Comparison of ENCODE assay signal across 1 cellular context in the genomic region with DNA sequence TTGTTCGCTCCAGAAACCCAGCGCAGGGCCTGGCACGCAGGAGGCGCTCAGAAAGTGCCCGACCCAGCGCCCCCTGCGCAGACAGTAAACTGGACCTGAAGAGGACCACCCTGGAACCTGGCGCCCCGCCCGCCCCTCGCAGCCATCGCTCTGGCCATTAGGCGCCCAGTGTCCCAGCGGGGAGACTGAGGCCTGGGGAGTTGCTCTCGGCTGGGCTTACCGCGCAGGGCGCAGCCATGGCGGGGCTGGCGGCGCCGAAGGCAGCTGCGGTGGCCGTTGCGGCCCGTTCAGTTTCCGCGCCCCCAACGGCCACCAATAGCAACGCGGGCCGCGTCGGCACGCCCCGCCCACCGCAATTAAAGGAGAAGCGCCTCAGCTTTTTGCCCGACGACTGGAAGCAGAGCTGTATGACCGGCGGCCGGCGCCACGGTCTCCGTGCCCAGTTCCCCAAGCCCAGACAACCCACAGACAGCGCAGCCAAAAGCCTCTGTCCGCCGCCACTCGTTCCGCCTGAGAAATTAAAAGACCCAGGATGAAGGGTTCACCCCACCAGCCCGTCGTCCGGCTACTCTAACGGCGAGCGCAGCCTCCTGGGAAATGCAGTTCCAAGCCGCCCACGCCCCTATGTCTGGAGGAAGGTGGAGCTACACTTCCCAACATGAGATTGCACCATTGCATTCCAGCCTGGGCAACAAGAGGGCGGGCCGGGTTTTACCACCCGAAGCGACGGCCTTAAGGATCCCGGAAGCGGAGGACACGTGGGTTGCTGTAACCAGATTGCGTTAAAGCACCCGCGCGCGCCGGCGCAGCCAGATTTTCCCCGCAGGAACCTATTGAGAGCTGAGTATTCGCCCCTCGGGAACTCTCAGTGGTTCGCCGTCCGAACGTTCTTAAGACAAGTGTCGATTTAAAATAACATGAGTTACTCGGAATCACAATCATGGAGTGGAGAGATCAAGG.
TF ChIP-seq lines count a peak whose summit lies in the region.

A gene (minus strand): TSS at position 289 of the 960 bp plus-strand sequence. CDS start 51 bp downstream, at position 238.

TF ChIP-seq in HepG2, 621 proteins besides CTCF, POLR2A, EP300 and RAD21 (continued from another document and continues in another):
- TF ChIP-seq, protein P1, sequence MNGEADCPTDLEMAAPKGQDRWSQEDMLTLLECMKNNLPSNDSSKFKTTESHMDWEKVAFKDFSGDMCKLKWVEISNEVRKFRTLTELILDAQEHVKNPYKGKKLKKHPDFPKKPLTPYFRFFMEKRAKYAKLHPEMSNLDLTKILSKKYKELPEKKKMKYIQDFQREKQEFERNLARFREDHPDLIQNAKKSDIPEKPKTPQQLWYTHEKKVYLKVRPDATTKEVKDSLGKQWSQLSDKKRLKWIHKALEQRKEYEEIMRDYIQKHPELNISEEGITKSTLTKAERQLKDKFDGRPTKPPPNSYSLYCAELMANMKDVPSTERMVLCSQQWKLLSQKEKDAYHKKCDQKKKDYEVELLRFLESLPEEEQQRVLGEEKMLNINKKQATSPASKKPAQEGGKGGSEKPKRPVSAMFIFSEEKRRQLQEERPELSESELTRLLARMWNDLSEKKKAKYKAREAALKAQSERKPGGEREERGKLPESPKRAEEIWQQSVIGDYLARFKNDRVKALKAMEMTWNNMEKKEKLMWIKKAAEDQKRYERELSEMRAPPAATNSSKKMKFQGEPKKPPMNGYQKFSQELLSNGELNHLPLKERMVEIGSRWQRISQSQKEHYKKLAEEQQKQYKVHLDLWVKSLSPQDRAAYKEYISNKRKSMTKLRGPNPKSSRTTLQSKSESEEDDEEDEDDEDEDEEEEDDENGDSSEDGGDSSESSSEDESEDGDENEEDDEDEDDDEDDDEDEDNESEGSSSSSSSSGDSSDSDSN (CRISPR knock-in tag; IDR thresholded peaks at IDR 0.05), result peak; percentile 51
- TF ChIP-seq ZNF75D (CRISPR knock-in tag; IDR thresholded peaks at IDR 0.05; ENCODE audit: borderline replicate concordance) (no peak), KLF9 (CRISPR knock-in tag; IDR thresholded peaks at IDR 0.05; ENCODE audit: low read depth) (no peak), CBX1 (IDR thresholded peaks at IDR 0.05; ENCODE audit: low read depth) (no peak), NBN (conservative IDR thresholded peaks at IDR 0.05) (no peak), ASH2L (IDR thresholded peaks at IDR 0.05; ENCODE audit: insufficient read length, low read depth, low read length) (peak; percentile 66), HNRNPK (IDR thresholded peaks at IDR 0.05; ENCODE audit: low read depth, low read length, poor library complexity, severe bottlenecking) (peak; percentile 46), NR2C2 (CRISPR knock-in tag; IDR thresholded peaks at IDR 0.05; ENCODE audit: borderline replicate concordance) (peak; percentile 73), CBX2 (IDR thresholded peaks at IDR 0.05; ENCODE audit: low read depth, low read length) (no peak), CBX2 (CRISPR knock-in tag; IDR thresholded peaks at IDR 0.05; ENCODE audit: low read depth) (no peak), ZNF546 (CRISPR knock-in tag; conservative IDR thresholded peaks at IDR 0.05) (no peak), HNF4A (CRISPR knock-in tag; IDR thresholded peaks at IDR 0.05) (peak; percentile 44), HOXD1 (CRISPR knock-in tag; IDR thresholded peaks at IDR 0.05) (0 out of 2 replicates have a peak, but pooled peaks have one; percentile 50), LCORL (IDR thresholded peaks at IDR 0.05) (no peak), LCORL (CRISPR knock-in tag; IDR thresholded peaks at IDR 0.05) (peak; percentile 31; the same call in 1 of the 2 replicates), ZSCAN30 (CRISPR knock-in tag; IDR thresholded peaks at IDR 0.05) (no peak), KLF13 (CRISPR knock-in tag; IDR thresholded peaks at IDR 0.05) (0 out of 2 replicates have a peak, but pooled peaks have one; percentile 38), NCOA1 (CRISPR knock-in tag; IDR thresholded peaks at IDR 0.05) (no peak), SAP130 (CRISPR knock-in tag; IDR thresholded peaks at IDR 0.05; ENCODE audit: low read depth) (peak; percentile 98), CBFB (CRISPR knock-in tag; IDR thresholded peaks at IDR 0.05) (no peak), PHF5A (CRISPR knock-in tag; IDR thresholded peaks at IDR 0.05; ENCODE audit: low read depth, unreplicated experiment) (peak; percentile 57), ZNF720 (CRISPR knock-in tag; IDR thresholded peaks at IDR 0.05) (no peak), POLR2AphosphoS5 (IDR thresholded peaks at IDR 0.05; ENCODE audit: low read depth, low read length) (peak; percentile 84), HDAC6 (IDR thresholded peaks at IDR 0.05; ENCODE audit: low read depth, low read length) (no peak), FOXJ3 (CRISPR knock-in tag; IDR thresholded peaks at IDR 0.05; ENCODE audit: borderline replicate concordance) (no peak; the same call in 1 of the 2 replicates), PCBP2 (optimal IDR thresholded peaks at IDR 0.05; ENCODE audit: low read depth, low read length, poor library complexity, severe bottlenecking) (no peak), ZSCAN25 (CRISPR knock-in tag; IDR thresholded peaks at IDR 0.05) (peak; percentile 20; the same call in 1 of the 2 replicates)
- TF ChIP-seq, protein P2, sequence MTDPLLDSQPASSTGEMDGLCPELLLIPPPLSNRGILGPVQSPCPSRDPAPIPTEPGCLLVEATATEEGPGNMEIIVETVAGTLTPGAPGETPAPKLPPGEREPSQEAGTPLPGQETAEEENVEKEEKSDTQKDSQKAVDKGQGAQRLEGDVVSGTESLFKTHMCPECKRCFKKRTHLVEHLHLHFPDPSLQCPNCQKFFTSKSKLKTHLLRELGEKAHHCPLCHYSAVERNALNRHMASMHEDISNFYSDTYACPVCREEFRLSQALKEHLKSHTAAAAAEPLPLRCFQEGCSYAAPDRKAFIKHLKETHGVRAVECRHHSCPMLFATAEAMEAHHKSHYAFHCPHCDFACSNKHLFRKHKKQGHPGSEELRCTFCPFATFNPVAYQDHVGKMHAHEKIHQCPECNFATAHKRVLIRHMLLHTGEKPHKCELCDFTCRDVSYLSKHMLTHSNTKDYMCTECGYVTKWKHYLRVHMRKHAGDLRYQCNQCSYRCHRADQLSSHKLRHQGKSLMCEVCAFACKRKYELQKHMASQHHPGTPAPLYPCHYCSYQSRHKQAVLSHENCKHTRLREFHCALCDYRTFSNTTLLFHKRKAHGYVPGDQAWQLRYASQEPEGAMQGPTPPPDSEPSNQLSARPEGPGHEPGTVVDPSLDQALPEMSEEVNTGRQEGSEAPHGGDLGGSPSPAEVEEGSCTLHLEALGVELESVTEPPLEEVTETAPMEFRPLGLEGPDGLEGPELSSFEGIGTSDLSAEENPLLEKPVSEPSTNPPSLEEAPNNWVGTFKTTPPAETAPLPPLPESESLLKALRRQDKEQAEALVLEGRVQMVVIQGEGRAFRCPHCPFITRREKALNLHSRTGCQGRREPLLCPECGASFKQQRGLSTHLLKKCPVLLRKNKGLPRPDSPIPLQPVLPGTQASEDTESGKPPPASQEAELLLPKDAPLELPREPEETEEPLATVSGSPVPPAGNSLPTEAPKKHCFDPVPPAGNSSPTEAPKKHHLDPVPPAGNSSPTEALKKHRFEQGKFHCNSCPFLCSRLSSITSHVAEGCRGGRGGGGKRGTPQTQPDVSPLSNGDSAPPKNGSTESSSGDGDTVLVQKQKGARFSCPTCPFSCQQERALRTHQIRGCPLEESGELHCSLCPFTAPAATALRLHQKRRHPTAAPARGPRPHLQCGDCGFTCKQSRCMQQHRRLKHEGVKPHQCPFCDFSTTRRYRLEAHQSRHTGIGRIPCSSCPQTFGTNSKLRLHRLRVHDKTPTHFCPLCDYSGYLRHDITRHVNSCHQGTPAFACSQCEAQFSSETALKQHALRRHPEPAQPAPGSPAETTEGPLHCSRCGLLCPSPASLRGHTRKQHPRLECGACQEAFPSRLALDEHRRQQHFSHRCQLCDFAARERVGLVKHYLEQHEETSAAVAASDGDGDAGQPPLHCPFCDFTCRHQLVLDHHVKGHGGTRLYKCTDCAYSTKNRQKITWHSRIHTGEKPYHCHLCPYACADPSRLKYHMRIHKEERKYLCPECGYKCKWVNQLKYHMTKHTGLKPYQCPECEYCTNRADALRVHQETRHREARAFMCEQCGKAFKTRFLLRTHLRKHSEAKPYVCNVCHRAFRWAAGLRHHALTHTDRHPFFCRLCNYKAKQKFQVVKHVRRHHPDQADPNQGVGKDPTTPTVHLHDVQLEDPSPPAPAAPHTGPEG (CRISPR knock-in tag; IDR thresholded peaks at IDR 0.05), result 0 out of 2 replicates have a peak, but pooled peaks have one; percentile 45
- TF ChIP-seq, protein P3, sequence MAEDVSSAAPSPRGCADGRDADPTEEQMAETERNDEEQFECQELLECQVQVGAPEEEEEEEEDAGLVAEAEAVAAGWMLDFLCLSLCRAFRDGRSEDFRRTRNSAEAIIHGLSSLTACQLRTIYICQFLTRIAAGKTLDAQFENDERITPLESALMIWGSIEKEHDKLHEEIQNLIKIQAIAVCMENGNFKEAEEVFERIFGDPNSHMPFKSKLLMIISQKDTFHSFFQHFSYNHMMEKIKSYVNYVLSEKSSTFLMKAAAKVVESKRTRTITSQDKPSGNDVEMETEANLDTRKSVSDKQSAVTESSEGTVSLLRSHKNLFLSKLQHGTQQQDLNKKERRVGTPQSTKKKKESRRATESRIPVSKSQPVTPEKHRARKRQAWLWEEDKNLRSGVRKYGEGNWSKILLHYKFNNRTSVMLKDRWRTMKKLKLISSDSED (CRISPR knock-in tag; IDR thresholded peaks at IDR 0.05), result no peak
- TF ChIP-seq, protein P4, sequence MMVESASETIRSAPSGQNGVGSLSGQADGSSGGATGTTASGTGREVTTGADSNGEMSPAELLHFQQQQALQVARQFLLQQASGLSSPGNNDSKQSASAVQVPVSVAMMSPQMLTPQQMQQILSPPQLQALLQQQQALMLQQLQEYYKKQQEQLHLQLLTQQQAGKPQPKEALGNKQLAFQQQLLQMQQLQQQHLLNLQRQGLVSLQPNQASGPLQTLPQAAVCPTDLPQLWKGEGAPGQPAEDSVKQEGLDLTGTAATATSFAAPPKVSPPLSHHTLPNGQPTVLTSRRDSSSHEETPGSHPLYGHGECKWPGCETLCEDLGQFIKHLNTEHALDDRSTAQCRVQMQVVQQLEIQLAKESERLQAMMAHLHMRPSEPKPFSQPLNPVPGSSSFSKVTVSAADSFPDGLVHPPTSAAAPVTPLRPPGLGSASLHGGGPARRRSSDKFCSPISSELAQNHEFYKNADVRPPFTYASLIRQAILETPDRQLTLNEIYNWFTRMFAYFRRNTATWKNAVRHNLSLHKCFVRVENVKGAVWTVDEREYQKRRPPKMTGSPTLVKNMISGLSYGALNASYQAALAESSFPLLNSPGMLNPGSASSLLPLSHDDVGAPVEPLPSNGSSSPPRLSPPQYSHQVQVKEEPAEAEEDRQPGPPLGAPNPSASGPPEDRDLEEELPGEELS (CRISPR knock-in tag; IDR thresholded peaks at IDR 0.05), result peak; percentile 54; the same call in 1 of the 2 replicates
- TF ChIP-seq, protein P5, sequence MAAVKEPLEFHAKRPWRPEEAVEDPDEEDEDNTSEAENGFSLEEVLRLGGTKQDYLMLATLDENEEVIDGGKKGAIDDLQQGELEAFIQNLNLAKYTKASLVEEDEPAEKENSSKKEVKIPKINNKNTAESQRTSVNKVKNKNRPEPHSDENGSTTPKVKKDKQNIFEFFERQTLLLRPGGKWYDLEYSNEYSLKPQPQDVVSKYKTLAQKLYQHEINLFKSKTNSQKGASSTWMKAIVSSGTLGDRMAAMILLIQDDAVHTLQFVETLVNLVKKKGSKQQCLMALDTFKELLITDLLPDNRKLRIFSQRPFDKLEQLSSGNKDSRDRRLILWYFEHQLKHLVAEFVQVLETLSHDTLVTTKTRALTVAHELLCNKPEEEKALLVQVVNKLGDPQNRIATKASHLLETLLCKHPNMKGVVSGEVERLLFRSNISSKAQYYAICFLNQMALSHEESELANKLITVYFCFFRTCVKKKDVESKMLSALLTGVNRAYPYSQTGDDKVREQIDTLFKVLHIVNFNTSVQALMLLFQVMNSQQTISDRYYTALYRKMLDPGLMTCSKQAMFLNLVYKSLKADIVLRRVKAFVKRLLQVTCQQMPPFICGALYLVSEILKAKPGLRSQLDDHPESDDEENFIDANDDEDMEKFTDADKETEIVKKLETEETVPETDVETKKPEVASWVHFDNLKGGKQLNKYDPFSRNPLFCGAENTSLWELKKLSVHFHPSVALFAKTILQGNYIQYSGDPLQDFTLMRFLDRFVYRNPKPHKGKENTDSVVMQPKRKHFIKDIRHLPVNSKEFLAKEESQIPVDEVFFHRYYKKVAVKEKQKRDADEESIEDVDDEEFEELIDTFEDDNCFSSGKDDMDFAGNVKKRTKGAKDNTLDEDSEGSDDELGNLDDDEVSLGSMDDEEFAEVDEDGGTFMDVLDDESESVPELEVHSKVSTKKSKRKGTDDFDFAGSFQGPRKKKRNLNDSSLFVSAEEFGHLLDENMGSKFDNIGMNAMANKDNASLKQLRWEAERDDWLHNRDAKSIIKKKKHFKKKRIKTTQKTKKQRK (IDR thresholded peaks at IDR 0.05; ENCODE audit: low read length), result no peak
- TF ChIP-seq, protein P6, sequence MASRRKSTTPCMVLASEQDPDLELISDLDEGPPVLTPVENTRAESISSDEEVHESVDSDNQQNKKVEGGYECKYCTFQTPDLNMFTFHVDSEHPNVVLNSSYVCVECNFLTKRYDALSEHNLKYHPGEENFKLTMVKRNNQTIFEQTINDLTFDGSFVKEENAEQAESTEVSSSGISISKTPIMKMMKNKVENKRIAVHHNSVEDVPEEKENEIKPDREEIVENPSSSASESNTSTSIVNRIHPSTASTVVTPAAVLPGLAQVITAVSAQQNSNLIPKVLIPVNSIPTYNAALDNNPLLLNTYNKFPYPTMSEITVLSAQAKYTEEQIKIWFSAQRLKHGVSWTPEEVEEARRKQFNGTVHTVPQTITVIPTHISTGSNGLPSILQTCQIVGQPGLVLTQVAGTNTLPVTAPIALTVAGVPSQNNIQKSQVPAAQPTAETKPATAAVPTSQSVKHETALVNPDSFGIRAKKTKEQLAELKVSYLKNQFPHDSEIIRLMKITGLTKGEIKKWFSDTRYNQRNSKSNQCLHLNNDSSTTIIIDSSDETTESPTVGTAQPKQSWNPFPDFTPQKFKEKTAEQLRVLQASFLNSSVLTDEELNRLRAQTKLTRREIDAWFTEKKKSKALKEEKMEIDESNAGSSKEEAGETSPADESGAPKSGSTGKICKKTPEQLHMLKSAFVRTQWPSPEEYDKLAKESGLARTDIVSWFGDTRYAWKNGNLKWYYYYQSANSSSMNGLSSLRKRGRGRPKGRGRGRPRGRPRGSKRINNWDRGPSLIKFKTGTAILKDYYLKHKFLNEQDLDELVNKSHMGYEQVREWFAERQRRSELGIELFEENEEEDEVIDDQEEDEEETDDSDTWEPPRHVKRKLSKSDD (CRISPR knock-in tag; IDR thresholded peaks at IDR 0.05; ENCODE audit: low read depth), result no peak; the same call in 1 of the 2 replicates
- TF ChIP-seq, protein P7, sequence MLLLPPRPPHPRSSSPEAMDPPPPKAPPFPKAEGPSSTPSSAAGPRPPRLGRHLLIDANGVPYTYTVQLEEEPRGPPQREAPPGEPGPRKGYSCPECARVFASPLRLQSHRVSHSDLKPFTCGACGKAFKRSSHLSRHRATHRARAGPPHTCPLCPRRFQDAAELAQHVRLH (CRISPR knock-in tag; IDR thresholded peaks at IDR 0.05; ENCODE audit: borderline replicate concordance, low read depth), result peak; percentile 76; the same call in 1 of the 2 replicates
